ENCODE assay signal across 24 cellular contexts in genomic region chr10:13693783-13694450, GRCh38.
DNase-seq lines count a peak whose midpoint lies in the region; ATAC-seq, FAIRE-seq and TF ChIP-seq lines count a peak whose summit lies in the region.
"Had no signal": no experiment of that assay in that cellular context is flagged by ENCODE, and none has a peak within 500 bp of the region (broad histone marks: within the 10 kb centered on the region; RNA-seq: fewer than 3 reads in every experiment).

No MANE protein-coding gene starts in this region.

- CTCF ChIA-PET in WTC11 (lab: Charles Lee), result no interaction called here

- TF ChIP-seq POLR2A in GM18951 (IDR thresholded peaks at IDR 0.05; ENCODE audit: extremely low read depth, insufficient read depth, insufficient read length) (peak; percentile 31), GM12891 (IDR thresholded peaks at IDR 0.05; ENCODE audit: low read depth, low read length) (no peak)

- no peak for TF ChIP-seq CTCF in WTC11 (IDR thresholded peaks at IDR 0.05)
- no peak for TF ChIP-seq CTCF in nephron progenitor cell (IDR thresholded peaks at IDR 0.05)

- no peak overlapping the region for H3K4me3 Mint-ChIP-seq in WTC11
- H3K4me3 Mint-ChIP-seq in nephron progenitor cell, result no peak overlapping the region
- H3K4me3 Mint-ChIP-seq: CD4-positive, alpha-beta memory T cell had no signal

- no peaks in the 10 kb centered on the region for H3K27me3 Mint-ChIP-seq in WTC11 (ENCODE audit: low read depth)
- H3K27me3 Mint-ChIP-seq in nephron progenitor cell (ENCODE audit: low read depth, poor library complexity), result peaks cover 11% of the 10 kb centered on the region

- intact Hi-C loops in posterior vena cava (cut with DNase I), result loop anchor here in 1 of 2 donors (5.0 kb wide), 1 partner anchor 63 kb away; no protein-coding TSS in a partner anchor

- in situ Hi-C loops in GM18951 (cut with MboI; ENCODE audit: low sequenced_read_pairs, unreplicated experiment), result no loop called here

- H3K36me3 Mint-ChIP-seq in WTC11 (peaks cover 43% of the 10 kb centered on the region), nephron progenitor cell (ENCODE audit: low read depth) (peaks cover 82% of the 10 kb centered on the region)
- H3K36me3 Mint-ChIP-seq: CD4-positive, alpha-beta memory T cell had no signal

- H3K4me1 Mint-ChIP-seq in WTC11 (peaks cover 19% of the 10 kb centered on the region), nephron progenitor cell (peaks cover 33% of the 10 kb centered on the region)
- H3K4me1 Mint-ChIP-seq: CD4-positive, alpha-beta memory T cell had no signal

- ATAC-seq in WTC11, result no peak

- FAIRE-seq in GM12891 (lab: Jason Lieb, UNC), result no peak
- FAIRE-seq: A204.1, G401.6, HTR-8/SVneo had no signal

- H3K9me3 Mint-ChIP-seq in WTC11 (no peaks in the 10 kb centered on the region), nephron progenitor cell (no peaks in the 10 kb centered on the region)
- H3K9me3 Mint-ChIP-seq: CD4-positive, alpha-beta memory T cell had no signal

- POLR2A ChIA-PET in WTC11 (lab: Charles Lee), result no interaction called here

- H3K27ac Mint-ChIP-seq in WTC11, result peak overlapping the region; percentile 44
- peak overlapping the region; percentile 54 for H3K27ac Mint-ChIP-seq in nephron progenitor cell
- H3K27ac Mint-ChIP-seq: CD4-positive, alpha-beta memory T cell had no signal

- DNase-seq in WTC11 (ENCODE audit: low spot score) (no peak), nephron progenitor cell (no peak), posterior vena cava (ENCODE audit: low spot score) (peak; percentile 62), GM12891 (ENCODE audit: insufficient read length, low spot score) (no peak), KG1 (lab: John Stamatoyannopoulos, UW) (no peak), AG20443 (ENCODE audit: low spot score) (no peak)
- DNase-seq: C1 segment of cervical spinal cord; CD4-positive, alpha-beta memory T cell; COR-L47; GM23248; H7; KBM-7; MM.1S; NCI-H2029; NCI-H446; NCI-H524 treated with DMSO at 0.1 percent for 48 hours; NCI-H774; NK-92 treated with Interleukin-12 subunit alpha and Interleukin-12 subunit beta, amount 100 ng/mL, for 24 hours; PC-9; Right ventricle myocardium superior had no signal

TF ChIP-seq in WTC11, 78 proteins besides CTCF, POLR2A, EP300 and RAD21:
- TF ChIP-seq ZNF121 (CRISPR knock-in tag; IDR thresholded peaks at IDR 0.05), result no peak
- no peak for TF ChIP-seq NFYB (CRISPR knock-in tag; conservative IDR thresholded peaks at IDR 0.05; ENCODE audit: low read depth)
- TF ChIP-seq ELF4 (CRISPR knock-in tag; IDR thresholded peaks at IDR 0.05; ENCODE audit: low read depth), result no peak
- TF ChIP-seq RELA (CRISPR knock-in tag; IDR thresholded peaks at IDR 0.05; ENCODE audit: borderline replicate concordance), result no peak
- no peak for TF ChIP-seq TEAD1 (CRISPR knock-in tag; IDR thresholded peaks at IDR 0.05)

TF ChIP-seq in GM12891, 5 proteins besides CTCF, POLR2A, EP300 and RAD21:
- TF ChIP-seq POLR2AphosphoS5 (IDR thresholded peaks at IDR 0.05; ENCODE audit: low read depth, low read length), result no peak
- no peak for TF ChIP-seq SPI1 (IDR thresholded peaks at IDR 0.05; ENCODE audit: low read depth, low read length)
- TF ChIP-seq PAX5 (IDR thresholded peaks at IDR 0.05; ENCODE audit: insufficient read depth, low read length, severe bottlenecking), result no peak
- TF ChIP-seq TAF1 (IDR thresholded peaks at IDR 0.05; ENCODE audit: low read depth, low read length), result no peak
- no peak for TF ChIP-seq POU2F2 (IDR thresholded peaks at IDR 0.05; ENCODE audit: low read depth, low read length)
